3 cellular contexts compared by ENCODE assay signal in genomic region chr3:10882851-10883250, GRCh38.
"Had no signal": no experiment of that assay in that cellular context is flagged by ENCODE, and none has a peak within 500 bp of the region (broad histone marks: within the 10 kb centered on the region; RNA-seq: fewer than 3 reads in every experiment).

No MANE protein-coding gene starts in this region.

- DNase-seq: GDM1, GF-D8 had no signal

- H3K4me3 ChIP-seq: GM12878 had no signal

- ATAC-seq: GM12878 had no signal
